In the genomic region with DNA sequence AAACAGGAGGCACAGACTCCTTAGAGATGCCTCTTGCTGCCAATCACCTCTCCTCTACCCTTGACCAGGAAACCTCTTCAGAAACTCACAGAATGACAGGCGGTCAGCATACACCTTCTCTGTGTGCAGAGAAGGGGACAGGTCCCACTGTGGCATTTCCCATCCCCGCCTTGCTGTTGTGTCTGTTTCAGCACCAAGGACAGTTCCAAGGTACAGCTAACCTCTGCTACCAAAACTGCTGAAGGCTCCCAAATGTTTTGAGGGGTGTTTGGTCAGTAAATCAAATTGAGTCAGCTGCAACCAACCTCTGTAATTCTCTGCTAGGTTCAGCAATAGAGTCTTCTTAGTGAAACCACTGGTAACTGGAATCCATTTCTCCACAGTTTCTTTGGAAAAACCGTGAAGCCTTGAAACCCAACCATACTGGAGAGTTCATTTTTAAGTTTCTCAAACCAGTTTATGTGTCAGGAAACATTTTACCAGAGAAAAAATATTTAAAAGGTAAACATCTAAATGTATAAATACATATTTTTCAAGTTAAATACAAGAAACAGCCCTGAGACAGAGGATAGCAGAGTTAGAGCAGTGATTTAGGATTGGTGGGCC, we compare ENCODE assay signal across 10 cellular contexts.
DNase-seq lines count a peak whose midpoint lies in the region; ATAC-seq, FAIRE-seq and TF ChIP-seq lines count a peak whose summit lies in the region.
"Had no signal": no experiment of that assay in that cellular context is flagged by ENCODE, and none has a peak within 500 bp of the region (broad histone marks: within the 10 kb centered on the region; RNA-seq: fewer than 3 reads in every experiment).

No MANE protein-coding gene starts in this region.

- no peak overlapping the region for H4K91ac ChIP-seq in mesenchymal stem cell (ENCODE audit: low read length)

- H3K79me1 ChIP-seq in mesenchymal stem cell (replicated peaks; ENCODE audit: low read length, poor library complexity, severe bottlenecking): no peaks in the 10 kb centered on the region

- H3K9me3 ChIP-seq in mesenchymal stem cell (ENCODE audit: control insufficient read depth, low read length): no peaks in the 10 kb centered on the region
- H3K9me3 ChIP-seq in sigmoid colon: no peaks in the 10 kb centered on the region

- no peak overlapping the region for H2AK5ac ChIP-seq in mesenchymal stem cell (ENCODE audit: low read length, severe bottlenecking)

- H3K4me1 ChIP-seq in mesenchymal stem cell (ENCODE audit: control insufficient read depth, insufficient read depth, low read depth, low read length): no peaks in the 10 kb centered on the region
- no peaks in the 10 kb centered on the region for H3K4me1 ChIP-seq in sigmoid colon

- no peak overlapping the region for H2AFZ ChIP-seq in mesenchymal stem cell (ENCODE audit: low read depth, low read length)

- TF ChIP-seq EP300 in sigmoid colon (IDR thresholded peaks at IDR 0.05): no peak

- no peak for FAIRE-seq in frontal cortex (lab: Jason Lieb, UNC)

- H3K4me3 ChIP-seq in LNCaP clone FGC (ENCODE audit: low read depth, low read length): no peak overlapping the region
- no peak overlapping the region for H3K4me3 ChIP-seq in mesenchymal stem cell (ENCODE audit: insufficient read depth in 1 of 2, low read depth in 1 of 2, low read length in 2 of 2)
- H3K4me3 ChIP-seq in sigmoid colon: no peak overlapping the region

- H3K27me3 ChIP-seq in mesenchymal stem cell (ENCODE audit: control insufficient read depth in 1 of 2, insufficient read depth in 1 of 2, low read length in 2 of 2) (peaks cover 0 to 8% of the 10 kb centered on the region in 2 experiments), sigmoid colon (no peaks in the 10 kb centered on the region)

- H2BK120ac ChIP-seq in mesenchymal stem cell (ENCODE audit: low read depth, low read length): no peak overlapping the region

- H3K4ac ChIP-seq in mesenchymal stem cell (ENCODE audit: low read depth in 1 of 2, low read length in 2 of 2): no peak overlapping the region

- no peaks in the 10 kb centered on the region for H3K36me3 ChIP-seq in mesenchymal stem cell (ENCODE audit: control insufficient read depth in 1 of 2, insufficient read depth in 2 of 2, low read depth in 1 of 2, low read length in 2 of 2)
- H3K36me3 ChIP-seq in sigmoid colon: no peaks in the 10 kb centered on the region

- no peak overlapping the region for H4K8ac ChIP-seq in mesenchymal stem cell (ENCODE audit: low read length)

- no peak overlapping the region for H2BK12ac ChIP-seq in mesenchymal stem cell (ENCODE audit: low read length in 2 of 2)

- no peak overlapping the region for H2BK5ac ChIP-seq in mesenchymal stem cell (ENCODE audit: low read depth, low read length, poor library complexity, severe bottlenecking)

- H3K18ac ChIP-seq in mesenchymal stem cell (ENCODE audit: low read depth in 1 of 2, low read length in 2 of 2): no peak overlapping the region

- WGBS in mesenchymal stem cell: 0% methylated on average over 3 of the region's 3 CpGs
- WGBS in sigmoid colon, 2 donors: 25 to 27% methylated on average over 3 of the region's 3 CpGs

- no peak for ATAC-seq in HG02970 (IDR thresholded peaks at IDR 0.05; ENCODE audit: low FRiP score, unreplicated experiment)
- ATAC-seq: naive thymus-derived CD8-positive, alpha-beta T cell; Right ventricle myocardium inferior had no signal

- TF ChIP-seq CTCF in GM10266 (IDR thresholded peaks at IDR 0.05; ENCODE audit: control insufficient read depth, insufficient read depth, low read depth, missing control alignments) (no peak), LNCaP clone FGC (IDR thresholded peaks at IDR 0.05; ENCODE audit: control insufficient read depth, extremely low read depth, insufficient read depth) (no peak), sigmoid colon (IDR thresholded peaks at IDR 0.05) (no peak)

- no peak overlapping the region for H3K14ac ChIP-seq in mesenchymal stem cell (ENCODE audit: low read length in 2 of 2)

- no peak overlapping the region for H2BK15ac ChIP-seq in mesenchymal stem cell (ENCODE audit: low read depth, poor library complexity, severe bottlenecking)

- no peak overlapping the region for H3K27ac ChIP-seq in mesenchymal stem cell (ENCODE audit: low read length, poor library complexity, severe bottlenecking)
- H3K27ac ChIP-seq in sigmoid colon: no peak overlapping the region

- TF ChIP-seq POLR2A in sigmoid colon (IDR thresholded peaks at IDR 0.05): no peak

- intact Hi-C loops in sigmoid colon (cut with DNase I): no loop called here

- H3K4me2 ChIP-seq in mesenchymal stem cell (ENCODE audit: low read length, poor library complexity, severe bottlenecking): no peak overlapping the region

- no peak overlapping the region for H3K23ac ChIP-seq in mesenchymal stem cell (ENCODE audit: low read length in 2 of 2)

- H3K9ac ChIP-seq in mesenchymal stem cell (ENCODE audit: low read length): no peak overlapping the region

- DNase-seq in GM10266 (ENCODE audit: extremely low spot score) (peak; percentile 19), LNCaP clone FGC (ENCODE audit: low read depth) (peak; percentile 3), astrocyte of the hippocampus (ENCODE audit: low read depth, low spot score) (peak; percentile 79), mesenchymal stem cell (peak; percentile 2), DMS153 (lab: John Stamatoyannopoulos, UW) (no peak), frontal cortex (ENCODE audit: low spot score in 2 of 2) (no peak), sigmoid colon (no peak)

Comparison
In these comparisons a context has a peak if more than half of its experiments do, and no peak if none do; other contexts are left out.
1. DNase-seq: peak in GM10266 (single experiment), LNCaP clone FGC (single experiment), astrocyte of the hippocampus (single experiment) and mesenchymal stem cell (single experiment); none in DMS153 (single experiment), frontal cortex (0 of 2) and sigmoid colon (single experiment).